Comparison of ENCODE assay signal across 9 cellular contexts in genomic region chr3:72176537-72177041, GRCh38.
A peak's percentile ranks its signal among the peaks of the same experiment; 100 is the strongest.
DNase-seq lines count a peak whose midpoint lies in the region; ATAC-seq, FAIRE-seq and TF ChIP-seq lines count a peak whose summit lies in the region.
"Had no signal": no experiment of that assay in that cellular context is flagged by ENCODE, and none has a peak within 500 bp of the region (broad histone marks: within the 10 kb centered on the region; RNA-seq: fewer than 3 reads in every experiment).

No MANE protein-coding gene starts in this region.

- no peak for FAIRE-seq in H54 (lab: Jason Lieb, UNC)

- no peak overlapping the region for H3K4me3 ChIP-seq in SJSA1
- H3K4me3 ChIP-seq in neutrophil (ENCODE audit: low read depth in 1 of 2, low read length in 1 of 2): peak overlapping the region in 1 of 2 experiments; percentile 29
- H3K4me3 ChIP-seq in right atrium auricular region: no peak overlapping the region

- H3K27me3 Mint-ChIP-seq in Calu3 (ENCODE audit: unreplicated experiment): peaks cover 64% of the 10 kb centered on the region

- H3K9me3 ChIP-seq in SJSA1 (replicated peaks) (no peaks in the 10 kb centered on the region), neutrophil (no peaks in the 10 kb centered on the region), right atrium auricular region (no peaks in the 10 kb centered on the region)

- BruUV-seq in Calu3 (replicated peaks; lab: Mats Ljungman, UMichigan): no TSS peak

- no peak overlapping the region for H3K4me3 Mint-ChIP-seq in Calu3 (ENCODE audit: low read depth, unreplicated experiment)

- DNase-seq in SJSA1 (ENCODE audit: low read depth in 1 of 2, low spot score in 2 of 2) (no peak), right atrium auricular region (ENCODE audit: low spot score) (no peak), DMS153 (lab: John Stamatoyannopoulos, UW) (no peak), Calu3 (no peak), H54 (ENCODE audit: insufficient read length, low spot score) (no peak)
- DNase-seq: GOT3 had no signal

- H3K4me1 Mint-ChIP-seq in Calu3 (ENCODE audit: low read depth, unreplicated experiment): no peaks in the 10 kb centered on the region

- CTCF ChIA-PET in Calu3 (lab: Charles Lee): no interaction called here

- no peak for TF ChIP-seq CTCF in neutrophil (IDR thresholded peaks at IDR 0.05)
- no peak for TF ChIP-seq CTCF in right atrium auricular region (IDR thresholded peaks at IDR 0.05)
- TF ChIP-seq CTCF in Calu3 (IDR thresholded peaks at IDR 0.05; ENCODE audit: unreplicated experiment): no peak

- TF ChIP-seq POLR2A in H54 (IDR thresholded peaks at IDR 0.05; ENCODE audit: low read depth, low read length): no peak

- H3K27me3 ChIP-seq in SJSA1 (replicated peaks): no peaks in the 10 kb centered on the region
- peaks cover 53% of the 10 kb centered on the region for H3K27me3 ChIP-seq in neutrophil
- H3K27me3 ChIP-seq in right atrium auricular region: no peaks in the 10 kb centered on the region

- no peaks in the 10 kb centered on the region for H3K36me3 Mint-ChIP-seq in Calu3 (ENCODE audit: insufficient read depth, unreplicated experiment)

- no peaks in the 10 kb centered on the region for H3K9me3 Mint-ChIP-seq in Calu3 (ENCODE audit: low read depth, unreplicated experiment)

- ATAC-seq in GM18868 (IDR thresholded peaks at IDR 0.05; ENCODE audit: unreplicated experiment) (peak; percentile 89), HG02885 (IDR thresholded peaks at IDR 0.05; ENCODE audit: poor library complexity, unreplicated experiment) (peak; percentile 89)

- H3K36me3 ChIP-seq in SJSA1: no peaks in the 10 kb centered on the region
- no peaks in the 10 kb centered on the region for H3K36me3 ChIP-seq in neutrophil
- H3K36me3 ChIP-seq in right atrium auricular region: no peaks in the 10 kb centered on the region

- H3K27ac ChIP-seq in SJSA1 (0 out of 2 replicates have a peak overlapping the region, but pooled peaks have one; percentile 12), neutrophil (peak overlapping the region; percentile 6), right atrium auricular region (no peak overlapping the region)

- H3K4me1 ChIP-seq in SJSA1 (replicated peaks) (peaks cover 26% of the 10 kb centered on the region), neutrophil (ENCODE audit: control insufficient read depth in 1 of 2, insufficient read depth in 1 of 2, low read depth in 1 of 2, low read length in 1 of 2) (peaks cover 18 to 19% of the 10 kb centered on the region in 2 experiments), right atrium auricular region (peaks cover 0 to 28% of the 10 kb centered on the region in 2 donors)

- intact Hi-C loops in Calu3 (cut with micrococcal nuclease; ENCODE audit: unreplicated experiment): no loop called here

- no peak overlapping the region for H3K27ac Mint-ChIP-seq in Calu3 (ENCODE audit: unreplicated experiment)

Comparison
In these comparisons a context has a peak if more than half of its experiments do, and no peak if none do; other contexts are left out.
1. H3K27ac ChIP-seq: peak in SJSA1 (single experiment) and neutrophil (single experiment); none in right atrium auricular region (0 of 2).